ENCODE assay signal across 8 cellular contexts in genomic region chr10:102449321-102450123, GRCh38. TPM values are rescaled to one million over a fixed set of nuclear protein-coding genes. Genes with fewer than 3 reads are reported as not detected.
DNase-seq lines count a peak whose midpoint lies in the region; ATAC-seq and TF ChIP-seq lines count a peak whose summit lies in the region.

No MANE protein-coding gene starts in this region.

- WGBS in body of pancreas, 2 donors, result 6 to 7% methylated on average over 29 to 30 of the region's 30 CpGs

- ATAC-seq in HG02588 (IDR thresholded peaks at IDR 0.05; ENCODE audit: unreplicated experiment), result peak; percentile 38
- peak; percentile 75 for ATAC-seq in body of pancreas

- H3K27ac ChIP-seq in body of pancreas, result peak overlapping the region; percentile 71 to 92 (median 84)

- H3K27me3 ChIP-seq in body of pancreas, result no peaks in the 10 kb centered on the region

- intact Hi-C loops in body of pancreas (cut with DNase I), result no loop called here

- peak overlapping the region in 1 of 2 donors; percentile 41 for H3K4me3 ChIP-seq in body of pancreas

- no peak for TF ChIP-seq CTCF in body of pancreas (IDR thresholded peaks at IDR 0.05)

- DNase-seq in G401 (ENCODE audit: low spot score), result peak; percentile 93
- DNase-seq in NCI-H1694 treated with DMSO at 0.1 percent for 48 hours (lab: John Stamatoyannopoulos, UW), result peak; percentile 73
- peak; percentile 73 for DNase-seq in UCSD-AML1 (lab: John Stamatoyannopoulos, UW; ENCODE audit: unreplicated experiment)
- peak; percentile 88 to 95 (median 94) for DNase-seq in body of pancreas
- peak; percentile 90 for DNase-seq in islet precursor cell
- peak; percentile 56 to 65 for DNase-seq in stimulated activated CD4-positive, alpha-beta T cell treated with anti-CD3 and anti-CD28 coated beads, Interleukin-1b, Interleukin-23, amount 100 ng/mL, for 1 hour (ENCODE audit: low read depth in 2 of 2)
- no peak for DNase-seq in 8988T

- H3K36me3 ChIP-seq in body of pancreas (replicated peaks in 1 of 2; ENCODE audit: insufficient read depth in 1 of 2, low read depth in 2 of 2), result no peaks in the 10 kb centered on the region

- peak in 2 of 3 donors; percentile 47 to 55 for TF ChIP-seq POLR2A in body of pancreas (IDR thresholded peaks at IDR 0.05)

- in situ Hi-C loops in G401 (cut with HindIII; ENCODE audit: low sequenced_read_pairs), result no loop called here

- peaks cover 0 to 4% (median 0%) of the 10 kb centered on the region in 3 donors for H3K9me3 ChIP-seq in body of pancreas

- peaks cover 27% of the 10 kb centered on the region for H3K4me1 ChIP-seq in body of pancreas

RNA-seq across cellular contexts. Expression of gene C10orf95, which starts 1.8 kb away (rescaled TPM):
- 1.8 TPM in 1 of 2 replicates, not detected in the other for total RNA-seq in G401 (2014; rRNA removed; shearing (Covaris generic))
- total RNA-seq in body of pancreas, result 1 to 10 TPM in 1 of 2 donors, under 1 TPM in 1; 0.66 to 4.2 TPM

RNA-seq across cellular contexts. Expression of gene CUEDC2, which starts 17.1 kb away (rescaled TPM):
- total RNA-seq in G401 (2014; rRNA removed; shearing (Covaris generic)), result 133 and 209 TPM in 2 replicates
- 10 to 100 TPM; 30.3 to 35.5 TPM for total RNA-seq in body of pancreas

RNA-seq across cellular contexts. Expression of gene FBXL15, which starts 28.9 kb away (rescaled TPM):
- total RNA-seq in G401 (2014; rRNA removed; shearing (Covaris generic)), result 29.9 and 32.1 TPM in 2 replicates
- total RNA-seq in body of pancreas, result 10 to 100 TPM; 12.7 to 38.6 TPM

RNA-seq across cellular contexts. Expression of gene PSD, which starts 30.9 kb away (rescaled TPM):
- total RNA-seq in G401 (2014; rRNA removed; shearing (Covaris generic)), result 3.1 and 7.9 TPM in 2 replicates
- total RNA-seq in body of pancreas, result 1 to 10 TPM; 2.6 to 5.3 TPM

RNA-seq across cellular contexts. Expression of gene ACTR1A, which starts 53.0 kb away (rescaled TPM):
- 116 and 185 TPM in 2 replicates for total RNA-seq in G401 (2014; rRNA removed; shearing (Covaris generic))
- 10 to 100 TPM; 35.5 to 55.0 TPM for total RNA-seq in body of pancreas
